ENCODE assay signal across 8 cellular contexts in the genomic region with DNA sequence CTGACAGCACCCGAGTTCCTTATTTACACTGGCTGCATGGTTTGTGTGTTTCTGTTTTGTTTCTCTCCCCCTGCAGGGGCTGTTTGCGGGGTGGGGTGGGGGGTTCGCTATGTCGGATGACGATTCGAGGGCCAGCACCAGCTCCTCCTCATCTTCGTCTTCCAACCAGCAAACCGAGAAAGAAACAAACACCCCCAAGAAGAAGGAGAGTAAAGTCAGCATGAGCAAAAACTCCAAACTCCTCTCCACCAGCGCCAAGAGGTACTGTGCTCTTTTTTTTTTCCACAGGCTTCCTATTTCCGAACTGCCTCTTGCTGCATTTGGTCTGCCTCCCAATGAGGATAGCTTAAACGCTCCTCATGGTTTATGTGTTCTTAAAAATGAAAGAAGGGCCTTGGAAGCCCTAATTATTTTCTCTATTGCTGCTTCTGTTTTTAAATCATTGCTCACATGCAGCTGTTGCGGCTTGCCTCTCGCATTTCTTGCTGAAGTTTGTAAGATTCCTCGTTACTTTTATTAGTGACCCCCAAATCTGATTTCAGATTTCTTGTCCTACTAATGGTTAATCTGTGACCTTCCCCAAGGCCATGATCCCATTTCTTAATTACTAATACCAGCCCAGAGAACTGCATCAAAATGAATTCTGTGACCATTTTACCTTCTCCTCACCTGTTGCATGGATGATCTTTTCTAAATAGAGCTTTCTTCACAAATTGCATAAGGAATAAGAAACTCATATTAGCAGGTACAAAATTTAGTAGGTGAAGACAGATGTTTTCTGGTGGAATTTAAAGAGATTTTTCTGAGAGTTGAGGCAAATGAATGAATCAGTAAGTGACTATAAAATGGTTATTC. TPM values are rescaled to one million over a fixed set of nuclear protein-coding genes. Genes with fewer than 3 reads are reported as not detected.
A peak's percentile ranks its signal among the peaks of the same experiment; 100 is the strongest.
DNase-seq lines count a peak whose midpoint lies in the region; ATAC-seq and TF ChIP-seq lines count a peak whose summit lies in the region.

No MANE protein-coding gene starts in this region.

- intact Hi-C loops in CD4-positive, alpha-beta T cell (cut with DNase I, micrococcal nuclease) = loop anchor here in 1 of 2 experiments (5.0 to 10.0 kb wide), 3 partner anchors 110 to 1977 kb away; partner anchors contain the start of genes NGLY1, NKIRAS1, NR1D2 and RPL15
- intact Hi-C loops in left cardiac atrium (cut with DNase I) = loop anchor here in 1 of 2 donors (10.0 kb wide), 1 partner anchor 603 kb away; the partner anchor contains the start of gene UBE2E2

- H3K4me3 Mint-ChIP-seq in CD4-positive, alpha-beta T cell = peak overlapping the region; percentile 98

- POLR2A ChIA-PET in CD4-positive, alpha-beta T cell (lab: Charles Lee) = interaction anchor here (7.4 kb wide), 1 partner anchor 110 kb away, joined by 63 read pairs; the partner anchor contains the start of genes NKIRAS1 and RPL15

- no peaks in the 10 kb centered on the region for H3K9me3 ChIP-seq in CD4-positive, alpha-beta T cell (ENCODE audit: control insufficient read depth, low read length)

- no peaks in the 10 kb centered on the region for H3K9me3 Mint-ChIP-seq in CD4-positive, alpha-beta T cell

- peak overlapping the region; percentile 64 for H3K27ac ChIP-seq in CD4-positive, alpha-beta T cell (ENCODE audit: low read depth, low read length)

- peak in 1 of 10 experiments; percentile 1 for DNase-seq in CD4-positive, alpha-beta T cell
- DNase-seq in HT1080 (ENCODE audit: low read depth) (peak; percentile 32), left cardiac atrium (no peak), renal cortical epithelial cell (ENCODE audit: low read depth) (peak; percentile 32), HT-29 (ENCODE audit: low spot score) (no peak), NCI-H524 treated with DMSO at 0.1 percent for 48 hours (lab: John Stamatoyannopoulos, UW) (no peak)
- DNase-seq in activated naive CD4-positive, alpha-beta T cell treated with anti-CD3 and anti-CD28 coated beads, Interleukin-2, amount 50 U/mL, for 16 hours = peak; percentile 13

- H3K36me3 Mint-ChIP-seq in CD4-positive, alpha-beta T cell (ENCODE audit: low read depth) = peaks cover 43% of the 10 kb centered on the region

- peaks cover 62% of the 10 kb centered on the region for H3K4me1 Mint-ChIP-seq in CD4-positive, alpha-beta T cell (ENCODE audit: low read depth)

- no peaks in the 10 kb centered on the region for H3K27me3 Mint-ChIP-seq in CD4-positive, alpha-beta T cell

- CTCF ChIA-PET in CD4-positive, alpha-beta T cell (lab: Charles Lee) = interaction anchor here (0.7 kb wide), 1 partner anchor 11 kb away, joined by 3 read pairs; no protein-coding TSS in a partner anchor

- ATAC-seq in CD4-positive, alpha-beta T cell (ENCODE audit: poor library complexity) = no peak
- ATAC-seq in left cardiac atrium (peak; percentile 9 to 28), HG02970 (IDR thresholded peaks at IDR 0.05; ENCODE audit: low FRiP score, unreplicated experiment) (no peak)

- TF ChIP-seq CTCF in CD4-positive, alpha-beta T cell (IDR thresholded peaks at IDR 0.05) = no peak

- H3K27me3 ChIP-seq in CD4-positive, alpha-beta T cell (ENCODE audit: control insufficient read depth, insufficient read depth, low read length) = no peaks in the 10 kb centered on the region

- H3K27ac Mint-ChIP-seq in CD4-positive, alpha-beta T cell = peak overlapping the region; percentile 82

RNA-seq across cellular contexts. Expression of gene UBE2E1, which starts 1.6 kb away (rescaled TPM):
- total RNA-seq in CD4-positive, alpha-beta T cell = 10 to 100 TPM; 49.8 to 52.2 TPM
- 105 and 134 TPM in 2 replicates for total RNA-seq in HT1080 (2014; rRNA removed; shearing (Covaris generic))
- 133 and 143 TPM in 2 replicates for polyA plus RNA-seq in HT1080 (2015; cell fraction: cytosol; rRNA removed)
- 89.0 and 91.8 TPM in 2 replicates for polyA plus RNA-seq in HT1080 (2015; cell fraction: nucleus; rRNA removed)
- 10 to 100 TPM; 51.8 to 54.7 TPM for total RNA-seq in left cardiac atrium
- total RNA-seq in renal cortical epithelial cell = 98.2 and 285 TPM in 2 replicates
- total RNA-seq in HT-29 (2014; rRNA removed; shearing (Covaris generic)) = 43.1 and 51.3 TPM in 2 replicates

Comparison
In these comparisons a context has a peak if more than half of its experiments do, and no peak if none do; other contexts are left out.
1. ATAC-seq: peak in left cardiac atrium (2 of 2); none in CD4-positive, alpha-beta T cell (single experiment) and HG02970 (single experiment).
2. DNase-seq: peak in HT1080 (single experiment), activated naive CD4-positive, alpha-beta T cell treated with anti-CD3 and anti-CD28 coated beads, Interleukin-2, amount 50 U/mL, for 16 hours (single experiment) and renal cortical epithelial cell (single experiment); none in left cardiac atrium (single experiment), HT-29 (single experiment) and NCI-H524 treated with DMSO at 0.1 percent for 48 hours (single experiment).